In genomic region chr3:190429681-190430080, GRCh38 we compare ENCODE assay signal across 33 cellular contexts. TPM values are rescaled to one million over a fixed set of nuclear protein-coding genes. Genes with fewer than 3 reads are reported as not detected.
A peak's percentile ranks its signal among the peaks of the same experiment; 100 is the strongest.
DNase-seq lines count a peak whose midpoint lies in the region; ATAC-seq and TF ChIP-seq lines count a peak whose summit lies in the region.
"Had no signal": no experiment of that assay in that cellular context is flagged by ENCODE, and none has a peak within 500 bp of the region (broad histone marks: within the 10 kb centered on the region; RNA-seq: fewer than 3 reads in every experiment).

No MANE protein-coding gene starts in this region.

- no peaks in the 10 kb centered on the region for H3K9me3 ChIP-seq in HEK293 (ENCODE audit: control insufficient read depth, insufficient read depth, low read depth, low read length)
- H3K9me3 ChIP-seq in MG63, result no peaks in the 10 kb centered on the region; the same call in 1 of the 2 replicates
- H3K9me3 ChIP-seq: A549, body of pancreas, left ventricle myocardium inferior, neutrophil, stomach, uterus had no signal

- H3K4me3 ChIP-seq in AG09309 (ENCODE audit: control insufficient read depth, low read depth, low read length) (no peak overlapping the region), HEK293 (ENCODE audit: low read depth, low read length) (no peak overlapping the region), astrocyte of the spinal cord (ENCODE audit: low read depth, low read length) (no peak overlapping the region), MG63 (no peak overlapping the region)
- H3K4me3 ChIP-seq: A549, body of pancreas, left ventricle myocardium inferior, PC-9, stomach, uterus had no signal

- H3K27ac ChIP-seq in HEK293 (ENCODE audit: extremely low read depth, low read depth, low read length), result no peak overlapping the region
- H3K27ac ChIP-seq: A549, body of pancreas, left ventricle myocardium inferior, neutrophil, PC-9, stomach, uterus had no signal

- ATAC-seq in HG02623 (IDR thresholded peaks at IDR 0.05; ENCODE audit: unreplicated experiment) (no peak), HG03521 (IDR thresholded peaks at IDR 0.05; ENCODE audit: unreplicated experiment) (no peak)
- ATAC-seq: A549; activated CD8-positive, alpha-beta memory T cell treated with anti-CD3 and anti-CD28 coated beads, Interleukin-2, amount 10 ng/mL, durations not matched to agents 7 days and 5 days; activated naive CD8-positive, alpha-beta T cell treated with anti-CD3 and anti-CD28 coated beads, Interleukin-2, amount 50 U/mL, for 24 hours; activated T-cell treated with anti-CD3 and anti-CD28 coated beads, Interleukin-2, amount 50 U/mL, for 4 hours; body of pancreas; right cardiac atrium; SK-N-SH treated with all-trans-retinoic acid at 6 μM for 48 hours had no signal

- POLR2A ChIA-PET in HEK293 (lab: Yijun Ruan, JAX), result no interaction called here

- in situ Hi-C loops in astrocyte of the spinal cord (cut with HindIII; ENCODE audit: low sequenced_read_pairs), result no loop called here

- TF ChIP-seq CTCF in AG09309 (IDR thresholded peaks at IDR 0.05; ENCODE audit: control insufficient read depth, insufficient read depth, low read depth, low read length, missing control alignments), result no peak
- no peak for TF ChIP-seq CTCF in HEK293 (tag by site-specific recombination; IDR thresholded peaks at IDR 0.05)
- no peak for TF ChIP-seq CTCF in astrocyte of the spinal cord (IDR thresholded peaks at IDR 0.05; ENCODE audit: low read depth, low read length)

- CTCF ChIA-PET in HEK293 (lab: Yijun Ruan, JAX), result no interaction called here

- peak; percentile 40 for DNase-seq in AG09309 (ENCODE audit: low read depth)
- peak; percentile 24 for DNase-seq in astrocyte of the spinal cord (ENCODE audit: low read depth, low spot score)
- DNase-seq in iris pigment epithelial cell (ENCODE audit: low read depth), result peak; percentile 66
- no peak for DNase-seq in C1 segment of cervical spinal cord (lab: John Stamatoyannopoulos, UW)
- DNase-seq in MG63, result no peak
- DNase-seq: activated CD8-positive, alpha-beta memory T cell treated with anti-CD3 and anti-CD28 coated beads, Interleukin-2, amount 10 ng/mL, durations not matched to agents 7 days and 5 days; activated gamma-delta T cell treated with Interleukin-2 at 50 U/mL for 16 hours; activated naive CD8-positive, alpha-beta T cell treated with anti-CD3 and anti-CD28 coated beads, Interleukin-2, amount 50 U/mL, for 24 hours; activated T-cell treated with anti-CD3 and anti-CD28 coated beads, Interleukin-2, amount 50 U/mL, for 4 hours; body of pancreas; DMS153; left ventricle myocardium inferior; NCI-H1105; NCI-H187 treated with DMSO at 0.1 percent for 48 hours; NCI-H524; PC-9; posterior cingulate gyrus; right cardiac atrium; stimulated activated CD4-positive, alpha-beta T cell treated with anti-CD3 and anti-CD28 coated beads, Interleukin-12 subunit alpha, Interleukin-12 subunit beta, amount 100 ng/mL, for 4 hours; stimulated activated CD4-positive, alpha-beta T cell treated with anti-CD3 and anti-CD28 coated beads, Interleukin-4, amount 100 ng/mL, for 1 hour; stomach; uterus had no signal

- H3K36me3 ChIP-seq in HEK293 (ENCODE audit: control insufficient read depth in 2 of 2, insufficient read depth in 1 of 2, low read length in 2 of 2) (no peaks in the 10 kb centered on the region), MG63 (no peaks in the 10 kb centered on the region)
- H3K36me3 ChIP-seq: left ventricle myocardium inferior, neutrophil, stomach, uterus had no signal

- H3K4me1 ChIP-seq in HEK293 (ENCODE audit: control insufficient read depth, insufficient read depth, low read length), result no peaks in the 10 kb centered on the region
- H3K4me1 ChIP-seq: body of pancreas, left ventricle myocardium inferior, uterus had no signal

- H3K27me3 ChIP-seq in MG63, result no peaks in the 10 kb centered on the region
- H3K27me3 ChIP-seq: body of pancreas, stomach, uterus had no signal

TF ChIP-seq in HEK293, 187 proteins besides CTCF, POLR2A, EP300 and RAD21:
- TF ChIP-seq, protein P1, sequence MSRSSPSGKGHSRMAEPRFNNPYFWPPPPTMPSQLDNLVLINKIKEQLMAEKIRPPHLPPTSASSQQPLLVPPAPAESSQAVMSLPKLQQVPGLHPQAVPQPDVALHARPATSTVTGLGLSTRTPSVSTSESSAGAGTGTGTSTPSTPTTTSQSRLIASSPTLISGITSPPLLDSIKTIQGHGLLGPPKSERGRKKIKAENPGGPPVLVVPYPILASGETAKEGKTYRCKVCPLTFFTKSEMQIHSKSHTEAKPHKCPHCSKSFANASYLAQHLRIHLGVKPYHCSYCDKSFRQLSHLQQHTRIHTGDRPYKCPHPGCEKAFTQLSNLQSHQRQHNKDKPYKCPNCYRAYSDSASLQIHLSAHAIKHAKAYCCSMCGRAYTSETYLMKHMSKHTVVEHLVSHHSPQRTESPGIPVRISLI (tag by site-specific recombination; IDR thresholded peaks at IDR 0.05), result 0 out of 2 replicates have a peak, but pooled peaks have one; percentile 14
- no peak for TF ChIP-seq SCRT1 (tag by site-specific recombination; IDR thresholded peaks at IDR 0.05; ENCODE audit: borderline replicate concordance)

RNA-seq across cellular contexts. Expression of gene TMEM207, which starts 20.0 kb away (rescaled TPM):
- total RNA-seq in MG63 (2014; rRNA removed; shearing (Covaris generic); ENCODE audit: low replicate concordance), result not detected in 2 replicates
- total RNA-seq: activated CD8-positive, alpha-beta memory T cell treated with anti-CD3 and anti-CD28 coated beads, Interleukin-2, amount 10 ng/mL, durations not matched to agents 7 days and 5 days; activated T-cell treated with anti-CD3 and anti-CD28 coated beads, Interleukin-2, amount 50 U/mL, for 4 hours; body of pancreas; cerebellum; fibroblast of lung; G401; glomerular endothelial cell; HT1080; left ventricle myocardium inferior; PC-9; right cardiac atrium; stomach; uterus had no signal

RNA-seq across cellular contexts. Expression of gene CLDN16, which starts 41.7 kb away (rescaled TPM):
- not detected in 2 replicates for total RNA-seq in MG63 (2014; rRNA removed; shearing (Covaris generic); ENCODE audit: low replicate concordance)
- total RNA-seq: activated CD8-positive, alpha-beta memory T cell treated with anti-CD3 and anti-CD28 coated beads, Interleukin-2, amount 10 ng/mL, durations not matched to agents 7 days and 5 days; activated T-cell treated with anti-CD3 and anti-CD28 coated beads, Interleukin-2, amount 50 U/mL, for 4 hours; cerebellum; G401; HT1080; left ventricle myocardium inferior; right cardiac atrium had no signal

Comparison
In these comparisons a context has a peak if more than half of its experiments do, and no peak if none do; other contexts are left out.
1. DNase-seq: peak in AG09309 (single experiment), astrocyte of the spinal cord (single experiment) and iris pigment epithelial cell (single experiment); none in C1 segment of cervical spinal cord (0 of 14) and MG63 (single experiment).